In the genomic region with DNA sequence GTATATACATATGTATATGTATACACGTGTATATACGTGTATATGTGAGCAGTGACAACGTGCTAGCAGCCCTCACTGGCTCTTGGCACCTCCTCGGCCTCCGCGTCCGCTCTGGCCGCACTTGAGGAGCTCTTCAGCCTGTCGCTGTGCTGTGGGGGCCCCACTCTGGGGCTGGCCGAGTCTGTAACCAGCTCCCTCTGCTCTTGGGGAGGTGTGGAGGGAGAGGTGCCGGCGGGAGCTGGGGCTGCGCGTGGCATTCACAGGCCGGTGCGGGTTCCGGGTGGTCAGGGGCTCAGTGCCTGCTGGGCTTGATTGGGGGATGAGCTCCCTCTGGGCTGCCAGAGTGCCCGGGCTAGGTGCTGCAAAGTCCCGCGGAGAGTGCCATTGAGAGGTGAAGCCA, we compare ENCODE assay signal across 28 cellular contexts.
"Had no signal": no experiment of that assay in that cellular context is flagged by ENCODE, and none has a peak within 500 bp of the region (broad histone marks: within the 10 kb centered on the region; RNA-seq: fewer than 3 reads in every experiment).

No MANE protein-coding gene starts in this region.

- DNase-seq: colonic mucosa; cortex of kidney; dermis blood vessel endothelial cell; dorsolateral prefrontal cortex; effector CD4-positive, alpha-beta T cell; effector CD8-positive, alpha-beta T cell; effector memory CD4-positive, alpha-beta T cell; effector memory CD8-positive, alpha-beta T cell; endodermal cell; erythroblast; esophagus squamous epithelium; foreskin fibroblast; foreskin keratinocyte; foreskin melanocyte; gastrocnemius medialis; glutamatergic neuron; head of caudate nucleus; heart left ventricle; heart right ventricle had no signal

- H3K36me3 ChIP-seq: colonic mucosa, gastrocnemius medialis had no signal

- H3K9me3 ChIP-seq: colonic mucosa, esophagus muscularis mucosa, gastrocnemius medialis, gastroesophageal sphincter had no signal

- H3K4me3 ChIP-seq: colonic mucosa, coronary artery, dorsolateral prefrontal cortex, esophagus muscularis mucosa, esophagus squamous epithelium, gastrocnemius medialis, gastroesophageal sphincter, heart left ventricle, heart right ventricle had no signal

- H3K27ac ChIP-seq: colonic mucosa, coronary artery, dorsolateral prefrontal cortex, epithelial cell of prostate, esophagus muscularis mucosa, esophagus squamous epithelium, foreskin keratinocyte, gastrocnemius medialis, gastroesophageal sphincter, heart left ventricle, heart right ventricle had no signal

- H3K4me1 ChIP-seq: colonic mucosa, esophagus muscularis mucosa, gastrocnemius medialis, gastroesophageal sphincter, heart left ventricle had no signal

- H3K27me3 ChIP-seq: colonic mucosa, esophagus muscularis mucosa, esophagus squamous epithelium, foreskin keratinocyte, gastrocnemius medialis, gastroesophageal sphincter, heart left ventricle, heart right ventricle had no signal

- FAIRE-seq: colon, endometrium, endothelial cell of umbilical vein, frontal cortex had no signal

- ATAC-seq: effector memory CD8-positive, alpha-beta T cell; esophagus mucosa; foreskin keratinocyte; gastrocnemius medialis; gastroesophageal sphincter; heart left ventricle; heart right ventricle had no signal
